Comparison of ENCODE assay signal across 32 cellular contexts in the genomic region with DNA sequence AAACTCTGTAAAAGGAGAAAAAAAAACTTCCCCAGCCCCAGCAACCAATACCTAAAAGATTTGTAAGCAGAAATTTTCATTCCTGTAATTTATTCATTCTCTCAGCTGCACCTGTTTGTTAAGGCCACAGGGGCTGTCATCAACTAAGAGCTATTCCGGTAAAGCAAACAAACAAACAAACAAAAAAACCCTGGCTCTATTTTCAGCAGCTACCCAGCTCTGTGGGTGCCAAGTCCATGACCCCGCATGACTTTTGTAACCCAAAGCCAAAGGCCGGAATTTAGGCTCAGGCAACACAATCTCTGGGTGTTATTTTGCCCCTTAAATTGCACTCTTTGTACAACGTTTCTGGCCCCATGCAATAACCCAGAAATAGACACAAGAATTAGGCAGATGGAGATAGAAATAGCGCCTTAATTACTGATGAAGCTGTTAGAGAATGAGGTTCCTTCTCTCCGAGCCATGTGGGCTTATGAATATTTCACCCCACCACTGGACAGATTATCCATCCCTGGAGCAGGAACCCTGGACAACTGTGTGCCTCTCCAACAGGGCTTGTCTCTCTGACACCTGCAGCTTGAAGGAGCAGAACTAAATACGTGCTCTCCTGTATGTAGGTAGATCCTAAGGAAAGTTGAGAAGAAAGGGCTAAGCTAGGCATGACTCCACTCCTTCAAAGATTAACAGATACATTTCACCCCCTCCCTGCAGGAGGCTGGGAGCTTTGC. TPM values are rescaled to one million over a fixed set of nuclear protein-coding genes. Genes with fewer than 3 reads are reported as not detected.
"Had no signal": no experiment of that assay in that cellular context is flagged by ENCODE, and none has a peak within 500 bp of the region (broad histone marks: within the 10 kb centered on the region; RNA-seq: fewer than 3 reads in every experiment).

No MANE protein-coding gene starts in this region.

- H3K27ac Mint-ChIP-seq: activated CD4-positive, alpha-beta T cell treated with anti-CD3 and anti-CD28 coated beads, Interleukin-2, amount 10 ng/mL, durations not matched to agents 7 days and 5 days; activated CD8-positive, alpha-beta T cell treated with anti-CD3 and anti-CD28 coated beads, Interleukin-2, amount 10 ng/mL, durations not matched to agents 7 days and 5 days; activated naive CD4-positive, alpha-beta T cell treated with anti-CD3 and anti-CD28 coated beads, Interleukin-2, amount 10 ng/mL, durations not matched to agents 7 days and 5 days; activated naive CD8-positive, alpha-beta T cell treated with anti-CD3 and anti-CD28 coated beads, Interleukin-2, amount 50 U/mL, for 24 hours; brain; T-helper 1 cell treated with Interleukin-12 subunit alpha and Interleukin-12 subunit beta and Interleukin-4 antibody, amounts not matched to agents 30 μg/mL and 1 μg/mL, for 36 hours; T-helper 2 cell treated with Interferon-gamma antibody and Interleukin-4, amounts not matched to agents 5 μg/mL and 100 μg/mL, for 36 hours had no signal

- H3K27me3 Mint-ChIP-seq: activated CD4-positive, alpha-beta T cell treated with anti-CD3 and anti-CD28 coated beads, Interleukin-2, amount 10 ng/mL, durations not matched to agents 7 days and 5 days; activated naive CD4-positive, alpha-beta T cell treated with anti-CD3 and anti-CD28 coated beads, Interleukin-2, amount 10 ng/mL, durations not matched to agents 7 days and 5 days; activated naive CD8-positive, alpha-beta T cell; activated naive CD8-positive, alpha-beta T cell treated with anti-CD3 and anti-CD28 coated beads, Interleukin-2, amount 50 U/mL, for 24 hours had no signal

- H3K36me3 Mint-ChIP-seq: brain had no signal

- H3K4me1 Mint-ChIP-seq: activated CD4-positive, alpha-beta T cell treated with anti-CD3 and anti-CD28 coated beads, Interleukin-2, amount 10 ng/mL, durations not matched to agents 7 days and 5 days; activated naive CD4-positive, alpha-beta T cell treated with anti-CD3 and anti-CD28 coated beads, Interleukin-2, amount 10 ng/mL, durations not matched to agents 7 days and 5 days; brain had no signal

- H3K27ac ChIP-seq: SJCRH30, SK-N-MC had no signal

- DNase-seq: activated CD4-positive, alpha-beta T cell treated with anti-CD3 and anti-CD28 coated beads, Interleukin-2, amount 10 ng/mL, durations not matched to agents 7 days and 5 days; activated CD4-positive, alpha-beta T cell treated with anti-CD3 and anti-CD28 coated beads, Interleukin-2, amount 50 U/mL, for 48 hours; activated CD8-positive, alpha-beta T cell treated with anti-CD3 and anti-CD28 coated beads, Interleukin-2, amount 10 ng/mL, durations not matched to agents 7 days and 5 days; activated effector memory CD4-positive, alpha-beta T cell treated with Interleukin-2 at 50 U/mL for 16 hours; activated naive CD4-positive, alpha-beta T cell treated with anti-CD3 and anti-CD28 coated beads, Interleukin-2, amount 10 ng/mL, durations not matched to agents 7 days and 5 days; activated naive CD8-positive, alpha-beta T cell treated with anti-CD3 and anti-CD28 coated beads, Interleukin-2, amount 50 U/mL, for 24 hours; activated T-cell treated with anti-CD3 and anti-CD28 coated beads for 4 hours; activated T-cell treated with anti-CD3 and anti-CD28 coated beads, Interleukin-2, amount 50 U/mL, for 4 hours; anterior cingulate cortex; caudate nucleus; NCI-H1105 treated with DMSO at 0.1 percent for 48 hours; NCI-H1436; NCI-H187; NCI-H2029 treated with DMSO at 0.1 percent for 48 hours; NCI-H2107; NCI-H226; NCI-H446 treated with DMSO at 0.1 percent for 48 hours; NCI-H524; NCI-H69; NCI-H82; SHP77 had no signal

- ATAC-seq: activated CD8-positive, alpha-beta T cell treated with anti-CD3 and anti-CD28 coated beads, Interleukin-2, amount 10 ng/mL, durations not matched to agents 7 days and 5 days; activated naive CD8-positive, alpha-beta T cell treated with anti-CD3 and anti-CD28 coated beads, Interleukin-2, amount 50 U/mL, for 24 hours; activated T-cell treated with anti-CD3 and anti-CD28 coated beads, Interleukin-2, amount 50 U/mL, for 4 hours; K562; Panc1 had no signal

- H3K36me3 ChIP-seq: SJCRH30 had no signal

- H3K27me3 ChIP-seq: SJCRH30 had no signal

- H3K4me3 ChIP-seq: K562, SJCRH30, SK-N-MC had no signal

- H3K9me3 ChIP-seq: SJCRH30 had no signal

- H3K4me3 Mint-ChIP-seq: activated CD4-positive, alpha-beta T cell treated with anti-CD3 and anti-CD28 coated beads, Interleukin-2, amount 10 ng/mL, durations not matched to agents 7 days and 5 days; activated CD8-positive, alpha-beta T cell treated with anti-CD3 and anti-CD28 coated beads, Interleukin-2, amount 10 ng/mL, durations not matched to agents 7 days and 5 days; activated naive CD4-positive, alpha-beta T cell treated with anti-CD3 and anti-CD28 coated beads, Interleukin-2, amount 10 ng/mL, durations not matched to agents 7 days and 5 days; activated naive CD8-positive, alpha-beta T cell; activated naive CD8-positive, alpha-beta T cell treated with anti-CD3 and anti-CD28 coated beads, Interleukin-2, amount 50 U/mL, for 24 hours; brain; T-helper 1 cell treated with Interleukin-12 subunit alpha and Interleukin-12 subunit beta and Interleukin-4 antibody, amounts not matched to agents 30 μg/mL and 1 μg/mL, for 36 hours; T-helper 2 cell treated with Interferon-gamma antibody and Interleukin-4, amounts not matched to agents 5 μg/mL and 100 μg/mL, for 36 hours had no signal

- H3K4me1 ChIP-seq: SJCRH30 had no signal

RNA-seq across cellular contexts. Expression of gene APOL5, which starts 40.0 kb away (rescaled TPM):
- total RNA-seq: activated CD4-positive, alpha-beta T cell treated with anti-CD3 and anti-CD28 coated beads, Interleukin-2, amount 10 ng/mL, durations not matched to agents 7 days and 5 days; activated CD8-positive, alpha-beta T cell treated with anti-CD3 and anti-CD28 coated beads, Interleukin-2, amount 10 ng/mL, durations not matched to agents 7 days and 5 days; activated T-cell treated with anti-CD3 and anti-CD28 coated beads, Interleukin-2, amount 50 U/mL, for 4 hours; bronchial epithelial cell; K562; MCF 10A; RPMI7951; SJCRH30 had no signal
- polyA plus RNA-seq: K562 had no signal
